ENCODE assay signal across 1 cellular context in genomic region chr12:121223283-121223946, GRCh38.
TF ChIP-seq lines count a peak whose summit lies in the region.

No MANE protein-coding gene starts in this region.

TF ChIP-seq in GM12878, 131 proteins besides CTCF, POLR2A, EP300 and RAD21 (continued from another document):
- TF ChIP-seq ELK1 (IDR thresholded peaks at IDR 0.05; ENCODE audit: low read depth, low read length) (no peak), ZNF24 (IDR thresholded peaks at IDR 0.05) (no peak), NRF1 (conservative IDR thresholded peaks at IDR 0.05; ENCODE audit: low read depth, low read length) (no peak), KDM1A (IDR thresholded peaks at IDR 0.05; ENCODE audit: borderline replicate concordance) (no peak), SUPT20H (IDR thresholded peaks at IDR 0.05; ENCODE audit: borderline replicate concordance, control insufficient read depth, low read depth, low read length) (no peak), ETV6 (conservative IDR thresholded peaks at IDR 0.05 in 1 of 2, IDR thresholded peaks at IDR 0.05 in 1 of 2; ENCODE audit: borderline replicate concordance in 1 of 2, low read depth in 1 of 2) (no peak), STAT3 (IDR thresholded peaks at IDR 0.05; ENCODE audit: low read depth, low read length) (no peak), SMC3 (IDR thresholded peaks at IDR 0.05; ENCODE audit: borderline replicate concordance, low read length) (peak; percentile 25; the same call in 1 of the 2 replicates), RAD51 (IDR thresholded peaks at IDR 0.05) (no peak), ATF2 (IDR thresholded peaks at IDR 0.05; ENCODE audit: low read length) (no peak), EGR1 (IDR thresholded peaks at IDR 0.05; ENCODE audit: borderline replicate concordance in 1 of 2, low read depth in 2 of 2, low read length in 2 of 2) (no peak), NBN (IDR thresholded peaks at IDR 0.05) (no peak), KAT2A (conservative IDR thresholded peaks at IDR 0.05; ENCODE audit: control insufficient read depth, low read depth, low read length) (no peak), POLR2AphosphoS2 (IDR thresholded peaks at IDR 0.05; ENCODE audit: low read depth, low read length) (no peak), ZNF217 (IDR thresholded peaks at IDR 0.05) (no peak), CBX3 (IDR thresholded peaks at IDR 0.05; ENCODE audit: borderline replicate concordance, low read depth) (no peak), SKIL (IDR thresholded peaks at IDR 0.05; ENCODE audit: low read depth, poor library complexity, severe bottlenecking) (no peak), FOXM1 (IDR thresholded peaks at IDR 0.05; ENCODE audit: low read depth, low read length) (no peak), ZBTB4 (CRISPR knock-in tag; IDR thresholded peaks at IDR 0.05) (no peak), NR2F1 (conservative IDR thresholded peaks at IDR 0.05) (no peak), NFYA (IDR thresholded peaks at IDR 0.05; ENCODE audit: borderline replicate concordance, low read depth, low read length) (no peak), BMI1 (IDR thresholded peaks at IDR 0.05; ENCODE audit: borderline replicate concordance) (no peak), BHLHE40 (IDR thresholded peaks at IDR 0.05; ENCODE audit: borderline replicate concordance in 1 of 2, low read depth in 2 of 2, low read length in 1 of 2) (peak in 1 of 2 experiments; percentile 58; a peak in 1 of 4 replicates), ESRRA (IDR thresholded peaks at IDR 0.05; ENCODE audit: low read length) (no peak), ATF3 (IDR thresholded peaks at IDR 0.05; ENCODE audit: borderline replicate concordance, extremely low read depth, low read depth, low read length) (no peak), PKNOX1 (IDR thresholded peaks at IDR 0.05) (peak; percentile 88), PBX3 (IDR thresholded peaks at IDR 0.05; ENCODE audit: insufficient replicate concordance, low read depth, low read length) (peak; percentile 67), MAX (IDR thresholded peaks at IDR 0.05; ENCODE audit: low read depth, low read length) (no peak), SMAD5 (IDR thresholded peaks at IDR 0.05; ENCODE audit: low read depth) (no peak), YBX1 (IDR thresholded peaks at IDR 0.05) (no peak), BRCA1 (IDR thresholded peaks at IDR 0.05; ENCODE audit: low read depth, low read length) (no peak), TCF7 (IDR thresholded peaks at IDR 0.05; ENCODE audit: borderline replicate concordance) (no peak), JUNB (IDR thresholded peaks at IDR 0.05) (no peak), ZBTB11 (CRISPR knock-in tag; IDR thresholded peaks at IDR 0.05) (no peak), BCL3 (IDR thresholded peaks at IDR 0.05; ENCODE audit: borderline replicate concordance, insufficient read depth, low read depth, low read length, poor library complexity, severe bottlenecking) (no peak), STAT1 (conservative IDR thresholded peaks at IDR 0.05) (no peak)
